In the genomic region with DNA sequence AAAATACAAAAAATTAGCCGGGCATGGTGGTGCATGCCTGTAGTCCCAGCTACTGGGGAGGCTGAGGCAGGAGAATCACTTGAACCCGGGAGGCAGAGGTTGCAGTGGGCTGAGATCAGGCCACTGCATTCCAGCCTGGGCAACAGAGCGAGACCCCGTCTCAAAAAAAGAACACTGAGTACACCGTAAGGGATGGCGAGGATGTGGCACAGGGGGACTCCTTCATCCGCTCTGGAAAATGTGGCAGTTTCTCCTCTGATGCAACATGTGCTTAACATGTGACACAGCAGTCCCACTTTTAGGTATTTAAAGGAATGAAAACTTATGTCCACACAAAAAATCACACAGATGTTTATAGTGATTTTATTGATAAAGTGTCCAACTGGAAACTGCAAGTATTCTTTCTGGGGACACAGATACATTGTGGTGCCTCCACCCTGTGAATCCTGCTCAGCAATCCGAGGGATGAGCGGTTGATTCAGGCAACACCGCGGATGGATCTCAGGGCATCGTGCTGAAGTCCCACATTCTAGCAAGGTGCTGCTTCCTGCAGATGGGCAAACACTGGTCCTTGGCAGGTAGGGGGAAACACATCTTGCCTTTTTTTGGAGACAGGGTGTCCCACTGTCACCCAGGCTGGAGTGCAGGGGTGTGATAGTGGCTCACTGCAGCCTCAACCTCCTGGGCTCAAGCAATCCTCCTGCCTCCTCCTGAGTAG, we compare ENCODE assay signal across 26 cellular contexts. TPM values are rescaled to one million over a fixed set of nuclear protein-coding genes. Genes with fewer than 3 reads are reported as not detected.
"Had no signal": no experiment of that assay in that cellular context is flagged by ENCODE, and none has a peak within 500 bp of the region (broad histone marks: within the 10 kb centered on the region; RNA-seq: fewer than 3 reads in every experiment).

No MANE protein-coding gene starts in this region.

- H3K27me3 ChIP-seq: ascending aorta, brain microvascular endothelial cell, esophagus squamous epithelium, thyroid gland, upper lobe of right lung had no signal

- H3K9me3 ChIP-seq: ascending aorta, esophagus squamous epithelium, left ventricle myocardium inferior, thyroid gland, upper lobe of right lung had no signal

- H3K4me3 ChIP-seq: ascending aorta, esophagus squamous epithelium, left ventricle myocardium inferior, lung, thyroid gland, upper lobe of right lung had no signal

- ATAC-seq: natural killer cell; sciatic nerve; stimulated activated memory B cell treated with anti-CD40 and anti-IgM and Interleukin-4, amounts not matched to agents 10 μg/mL and 1 μg/mL and 100 μg/mL, for 72 hours; stimulated activated naive CD8-positive, alpha-beta T cell treated with anti-CD3 and anti-CD28 coated beads, Interleukin-15, amount 100 ng/mL, for 72 hours; T-cell; upper lobe of right lung had no signal

- H3K36me3 ChIP-seq: ascending aorta, left ventricle myocardium inferior, thyroid gland, upper lobe of right lung had no signal

- DNase-seq: activated CD4-positive, alpha-beta T cell treated with anti-CD3 and anti-CD28 coated beads for 4 hours; activated CD4-positive, alpha-beta T cell treated with anti-CD3 and anti-CD28 coated beads, Interleukin-2, amount 50 U/mL, for 4 hours; activated gamma-delta T cell; activated naive CD4-positive, alpha-beta T cell treated with anti-CD3 and anti-CD28 coated beads, Interleukin-2, amount 10 ng/mL, durations not matched to agents 7 days and 5 days; activated naive CD8-positive, alpha-beta T cell treated with anti-CD3 and anti-CD28 coated beads, Interleukin-2, amount 10 ng/mL, durations not matched to agents 7 days and 5 days; activated T-cell treated with anti-CD3 and anti-CD28 coated beads for 4 hours; brain microvascular endothelial cell; effector CD4-positive, alpha-beta T cell; esophagus squamous epithelium; foreskin melanocyte; left ventricle myocardium inferior; mesendoderm; natural killer cell; small intestine; stimulated activated CD4-positive, alpha-beta T cell treated with anti-CD3 and anti-CD28 coated beads, Interleukin-1b, Interleukin-23, amount 100 ng/mL, for 48 hours; stimulated activated CD4-positive, alpha-beta T cell treated with anti-CD3 and anti-CD28 coated beads, Interleukin-4, amount 100 ng/mL, for 4 hours; stimulated activated CD8-positive, alpha-beta memory T cell treated with anti-CD3 and anti-CD28 coated beads, Interleukin-4, amount 100 ng/mL, for 48 hours; stimulated activated naive CD8-positive, alpha-beta T cell treated with anti-CD3 and anti-CD28 coated beads, Interleukin-15, amount 100 ng/mL, for 72 hours; T-cell; upper lobe of right lung had no signal

- H3K27ac ChIP-seq: ascending aorta, brain microvascular endothelial cell, epithelial cell of prostate, esophagus squamous epithelium, left ventricle myocardium inferior, thyroid gland, upper lobe of right lung had no signal

RNA-seq across cellular contexts. Expression of a gene that starts 3.5 kb away (rescaled TPM):
- total RNA-seq: ascending aorta had no signal
